In the genomic region with DNA sequence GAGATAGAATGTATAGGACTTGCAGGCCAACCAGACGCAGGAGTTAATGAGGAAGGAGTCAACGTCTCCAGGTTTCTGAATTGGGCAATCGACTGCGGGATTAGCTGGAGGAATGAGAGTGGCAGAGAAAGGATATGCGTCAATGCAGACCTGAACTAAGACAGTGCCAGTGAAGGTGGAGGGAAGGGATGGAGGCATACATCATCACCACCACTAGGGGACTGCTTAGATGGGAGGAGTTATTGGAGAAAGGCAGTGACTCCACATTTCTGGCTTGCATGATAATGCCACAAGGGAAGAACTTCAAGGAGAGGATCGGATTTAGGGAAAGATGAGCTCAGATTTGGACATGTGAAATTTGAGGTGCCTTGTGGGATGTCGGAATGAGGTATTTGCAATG, we compare ENCODE assay signal across 8 cellular contexts. TPM values are rescaled to one million over a fixed set of nuclear protein-coding genes. Genes with fewer than 3 reads are reported as not detected.
DNase-seq lines count a peak whose midpoint lies in the region; ATAC-seq and TF ChIP-seq lines count a peak whose summit lies in the region.

No MANE protein-coding gene starts in this region.

- H3K27me3 Mint-ChIP-seq in endodermal cell (ENCODE audit: insufficient read depth) = no peaks in the 10 kb centered on the region

- 79 to 94% methylated on average over 6 to 7 of the region's 7 CpGs for WGBS in endodermal cell (ENCODE audit: insufficient coverage in 1 of 2, insufficient read length in 1 of 2), 2 experiments
- WGBS in psoas muscle, 3 donors = 75 to 82% (median 76%) methylated on average over 7 of the region's 7 CpGs

- CTCF ChIA-PET in HEK293T (lab: Yijun Ruan, JAX) = interaction anchor here (0.6 to 2.9 kb wide), 10 partner anchors 9 to 266 kb away, joined by 3 to 10 read pairs (median 4); partner anchors contain the start of gene VASH2

- POLR2A ChIA-PET in HEK293T (lab: Yijun Ruan, JAX) = no interaction called here

- H3K27ac ChIP-seq in endodermal cell (ENCODE audit: low read depth, low read length) (no peak overlapping the region), psoas muscle (no peak overlapping the region)

- peak; percentile 30 to 73 (median 53) for ATAC-seq in psoas muscle

- no peak overlapping the region for H3K4me3 Mint-ChIP-seq in endodermal cell

- H3K9ac ChIP-seq in endodermal cell (ENCODE audit: extremely low read depth, low read length, poor library complexity, severe bottlenecking) = no peak overlapping the region

- no peaks in the 10 kb centered on the region for H3K27me3 ChIP-seq in endodermal cell (ENCODE audit: control insufficient read depth, insufficient read depth, low read length, poor library complexity, severe bottlenecking)
- no peaks in the 10 kb centered on the region for H3K27me3 ChIP-seq in psoas muscle (ENCODE audit: insufficient read depth in 3 of 3, low read length in 2 of 3)

- peak; percentile 7 for DNase-seq in NCI-H1436 (lab: John Stamatoyannopoulos, UW)
- no peak for DNase-seq in NCI-H1436 treated with DMSO at 0.1 percent for 48 hours (lab: John Stamatoyannopoulos, UW)
- peak; percentile 76 for DNase-seq in HEK293T (ENCODE audit: extremely low spot score)
- peak; percentile 86 for DNase-seq in NCI-H82 (lab: John Stamatoyannopoulos, UW)
- DNase-seq in endodermal cell = peak; percentile 86
- no peak for DNase-seq in psoas muscle
- no peak for DNase-seq in stimulated activated CD4-positive, alpha-beta T cell treated with anti-CD3 and anti-CD28 coated beads, Interleukin-2, amount 100 ng/mL, for 24 hours
- DNase-seq in effector CD8-positive, alpha-beta T cell (lab: John Stamatoyannopoulos, UW) = no peak

- H3K27ac Mint-ChIP-seq in endodermal cell = peak overlapping the region; percentile 44

- H3K4me1 ChIP-seq in endodermal cell (ENCODE audit: control insufficient read depth, insufficient read depth, low read length) (no peaks in the 10 kb centered on the region), psoas muscle (peaks cover 17% of the 10 kb centered on the region)

- TF ChIP-seq CTCF in endodermal cell (conservative IDR thresholded peaks at IDR 0.05) (peak; percentile 85), psoas muscle (IDR thresholded peaks at IDR 0.05) (peak; percentile 34)

- H3K36me3 Mint-ChIP-seq in endodermal cell (ENCODE audit: low read depth) = peaks cover 34% of the 10 kb centered on the region

- no peaks in the 10 kb centered on the region for H3K9me3 Mint-ChIP-seq in endodermal cell

- H3K4me1 Mint-ChIP-seq in endodermal cell = peaks cover 5% of the 10 kb centered on the region

- no peak overlapping the region for H3K4me3 ChIP-seq in endodermal cell (ENCODE audit: low read length)
- H3K4me3 ChIP-seq in psoas muscle = no peak overlapping the region

- H3K36me3 ChIP-seq in endodermal cell (ENCODE audit: control insufficient read depth, insufficient read depth, low read length) = peaks cover 16% of the 10 kb centered on the region
- no peaks in the 10 kb centered on the region for H3K36me3 ChIP-seq in psoas muscle (ENCODE audit: insufficient read depth in 1 of 2, low read depth in 1 of 2)

- H3K9me3 ChIP-seq in endodermal cell (ENCODE audit: control insufficient read depth, low read length) (no peaks in the 10 kb centered on the region), psoas muscle (no peaks in the 10 kb centered on the region)

- intact Hi-C loops in psoas muscle (cut with DNase I) = no loop called here

TF ChIP-seq in HEK293T, 16 proteins besides CTCF, POLR2A, EP300 and RAD21:
- no peak for TF ChIP-seq PKNOX1 (IDR thresholded peaks at IDR 0.05)
- no peak for TF ChIP-seq FOXM1 (IDR thresholded peaks at IDR 0.05; ENCODE audit: borderline replicate concordance)
- no peak for TF ChIP-seq ZNF384 (IDR thresholded peaks at IDR 0.05)
- TF ChIP-seq FOXK2 (IDR thresholded peaks at IDR 0.05) = no peak
- TF ChIP-seq BHLHE40 (IDR thresholded peaks at IDR 0.05; ENCODE audit: borderline replicate concordance) = no peak
- no peak for TF ChIP-seq CTBP1 (IDR thresholded peaks at IDR 0.05; ENCODE audit: borderline replicate concordance)
- TF ChIP-seq LEF1 (IDR thresholded peaks at IDR 0.05; ENCODE audit: borderline replicate concordance) = no peak
- TF ChIP-seq L3MBTL2 (conservative IDR thresholded peaks at IDR 0.05) = no peak

RNA-seq across cellular contexts. Expression of gene VASH2, which starts 17.4 kb away (rescaled TPM):
- total RNA-seq in endodermal cell (10 to 100 TPM; 13.7 to 30.2 TPM), psoas muscle (1 to 10 TPM in 1 of 4 donors, under 1 TPM in 3; 0.16 to 1.6 (median 0.17) TPM)
- 22.4 TPM for polyA plus RNA-seq in endodermal cell (2013, experiment 1 of 2)
- 18.2 TPM for polyA plus RNA-seq in endodermal cell (2013, experiment 2 of 2)
- under 1 TPM; 0.09 to 0.39 (median 0.21) TPM for polyA plus RNA-seq in psoas muscle

RNA-seq across cellular contexts. Expression of gene ANGEL2, which starts 47.9 kb away (rescaled TPM):
- total RNA-seq in endodermal cell (10 to 100 TPM; 55.8 to 60.4 TPM), psoas muscle (10 to 100 TPM; 18.2 to 24.9 (median 19.5) TPM)
- polyA plus RNA-seq in endodermal cell (2013, experiment 1 of 2) = 29.9 TPM
- polyA plus RNA-seq in endodermal cell (2013, experiment 2 of 2) = 31.7 TPM
- polyA plus RNA-seq in psoas muscle = 10 to 100 TPM in 1 of 3 donors, 1 to 10 TPM in 2; 7.3 to 18.0 (median 7.5) TPM

Comparison
In these comparisons a context has a peak if more than half of its experiments do, and no peak if none do; other contexts are left out.
1. DNase-seq: peak in NCI-H1436 (single experiment), HEK293T (single experiment), NCI-H82 (single experiment) and endodermal cell (single experiment); none in NCI-H1436 treated with DMSO at 0.1 percent for 48 hours (single experiment), psoas muscle (0 of 2), stimulated activated CD4-positive, alpha-beta T cell treated with anti-CD3 and anti-CD28 coated beads, Interleukin-2, amount 100 ng/mL, for 24 hours (0 of 2) and effector CD8-positive, alpha-beta T cell (single experiment).
2. RNA of gene VASH2, which starts 17.4 kb away (total RNA-seq): 13.7 to 30.2 TPM in endodermal cell; 0.16 to 1.6 TPM in psoas muscle; every median in the first group is over 4 times any median in the second.